Comparison of ENCODE assay signal across 25 cellular contexts in the genomic region with DNA sequence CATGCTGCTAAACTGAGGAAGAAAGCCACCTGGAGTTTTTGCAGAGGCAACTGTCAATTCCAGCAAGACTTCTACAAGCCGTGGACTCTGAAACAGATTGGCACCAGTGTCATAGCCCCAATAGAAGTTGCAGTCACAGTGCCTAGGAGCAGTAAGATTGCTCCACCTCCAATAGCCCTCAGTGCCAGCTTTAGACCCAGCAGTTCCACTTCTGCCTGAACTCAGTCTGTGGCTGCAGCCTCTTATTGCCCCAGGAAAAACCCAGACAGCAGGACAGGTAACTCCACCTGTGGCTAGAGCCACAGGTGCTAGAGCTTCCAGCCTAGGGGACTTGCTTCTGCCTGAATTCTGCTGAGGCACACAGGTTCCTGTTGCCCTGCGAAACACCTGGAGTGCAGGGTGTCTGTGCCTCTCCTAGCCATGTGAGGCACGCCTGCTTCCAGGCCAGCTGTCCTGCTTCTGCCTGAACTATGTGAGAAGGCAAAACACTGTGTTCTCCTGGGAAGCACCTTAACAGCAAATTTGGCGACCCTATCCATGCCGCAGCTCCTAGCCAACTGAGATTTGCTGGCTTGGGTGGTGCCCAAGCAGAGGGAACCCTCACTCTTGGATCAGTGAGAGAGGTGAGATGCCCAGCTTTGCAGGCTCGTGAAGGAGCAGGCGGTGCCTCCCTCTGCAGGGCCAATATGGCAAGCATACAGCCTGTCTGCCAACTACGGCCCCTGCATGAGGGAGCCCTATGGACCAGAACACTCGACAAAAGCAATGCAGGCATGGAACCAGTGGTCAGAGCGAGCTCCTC.
A peak's percentile ranks its signal among the peaks of the same experiment; 100 is the strongest.
DNase-seq lines count a peak whose midpoint lies in the region; ATAC-seq, FAIRE-seq and TF ChIP-seq lines count a peak whose summit lies in the region.
"Had no signal": no experiment of that assay in that cellular context is flagged by ENCODE, and none has a peak within 500 bp of the region (broad histone marks: within the 10 kb centered on the region; RNA-seq: fewer than 3 reads in every experiment).

No MANE protein-coding gene starts in this region.

- POLR2A ChIA-PET in WTC11 (lab: Charles Lee): no interaction called here

- H3K79me2 ChIP-seq in GM23338 (replicated peaks; ENCODE audit: insufficient read depth): no peaks in the 10 kb centered on the region
- no peaks in the 10 kb centered on the region for H3K79me2 ChIP-seq in osteoblast (ENCODE audit: insufficient read depth, low read length)

- H2AFZ ChIP-seq in GM23338 (peak overlapping the region; percentile 96), osteoblast (ENCODE audit: low read length) (no peak overlapping the region)
- H2AFZ ChIP-seq: GM23248 had no signal

- no peak for TF ChIP-seq CTCF in GM23338 (conservative IDR thresholded peaks at IDR 0.05; ENCODE audit: low read depth in 2 of 2)
- no peak for TF ChIP-seq CTCF in WTC11 (IDR thresholded peaks at IDR 0.05)
- TF ChIP-seq CTCF in left ventricle myocardium inferior (IDR thresholded peaks at IDR 0.05; ENCODE audit: borderline replicate concordance): no peak
- TF ChIP-seq CTCF in osteoblast (IDR thresholded peaks at IDR 0.05; ENCODE audit: extremely low read depth, low read depth, low read length): no peak

- DNase-seq in GM23338 (ENCODE audit: low spot score) (no peak), WTC11 (ENCODE audit: low spot score) (no peak), left ventricle myocardium inferior (no peak), osteoblast (ENCODE audit: insufficient read length, low spot score, missing footprints) (peak; percentile 23), frontal cortex (ENCODE audit: low spot score in 2 of 2) (no peak), COLO668 (lab: John Stamatoyannopoulos, UW; ENCODE audit: unreplicated experiment) (no peak), T-helper 1 cell (no peak)
- DNase-seq: BE2C; Caco-2; CD4-positive, CD25-positive, alpha-beta regulatory T cell; DMS 273 treated with DMSO at 0.1 percent for 48 hours; DMS79 treated with DMSO at 0.1 percent for 48 hours; GM23248; HCEC 1CT; IMR-90; NCI-H1092 treated with DMSO at 0.1 percent for 48 hours; NCI-H1436 treated with DMSO at 0.1 percent for 48 hours; NCI-H1930; NCI-H526 treated with DMSO at 0.1 percent for 48 hours; OCI-M1; SIG-M5; SK-N-SH had no signal

- H3K4me2 ChIP-seq in GM23338: no peak overlapping the region
- no peak overlapping the region for H3K4me2 ChIP-seq in osteoblast (ENCODE audit: insufficient read depth, low read length)
- H3K4me2 ChIP-seq: A549, KMS-11, SK-N-SH had no signal

- H3K9me3 Mint-ChIP-seq in GM23338 (peaks cover 7% of the 10 kb centered on the region; the same call in 1 of the 3 replicates), WTC11 (peaks cover 21% of the 10 kb centered on the region)

- H3K27me3 Mint-ChIP-seq in GM23338 (ENCODE audit: insufficient read depth, low read depth, poor library complexity): no peaks in the 10 kb centered on the region
- no peaks in the 10 kb centered on the region for H3K27me3 Mint-ChIP-seq in WTC11 (ENCODE audit: low read depth)
- H3K27me3 Mint-ChIP-seq: CD4-positive, CD25-positive, alpha-beta regulatory T cell had no signal

- H3F3A ChIP-seq in GM23338 (replicated peaks; ENCODE audit: low read depth): no peaks in the 10 kb centered on the region

- H3K27ac ChIP-seq in GM23338 (ENCODE audit: low read depth): no peak overlapping the region
- H3K27ac ChIP-seq in left ventricle myocardium inferior (replicated peaks): peak overlapping the region; percentile 58
- H3K27ac ChIP-seq in osteoblast (ENCODE audit: low read depth, low read length): no peak overlapping the region
- H3K27ac ChIP-seq: A549, GM23248, KMS-11 had no signal

- ATAC-seq in GM23338: peak; percentile 39; the same call in 1 of the 3 replicates
- ATAC-seq in WTC11: peak; percentile 71
- ATAC-seq: A549 had no signal

- no peaks in the 10 kb centered on the region for H3K27me3 ChIP-seq in GM23338 (ENCODE audit: insufficient read depth)
- no peaks in the 10 kb centered on the region for H3K27me3 ChIP-seq in left ventricle myocardium inferior (ENCODE audit: low read depth)
- no peaks in the 10 kb centered on the region for H3K27me3 ChIP-seq in osteoblast (ENCODE audit: insufficient read depth, low read length)
- H3K27me3 ChIP-seq: BE2C had no signal

- no peaks in the 10 kb centered on the region for H3K36me3 ChIP-seq in GM23338 (ENCODE audit: insufficient read depth)
- no peaks in the 10 kb centered on the region for H3K36me3 ChIP-seq in left ventricle myocardium inferior
- no peaks in the 10 kb centered on the region for H3K36me3 ChIP-seq in osteoblast (ENCODE audit: insufficient read depth, low read length)
- H3K36me3 ChIP-seq: BE2C had no signal

- H3K27ac Mint-ChIP-seq in GM23338 (no peak overlapping the region), WTC11 (no peak overlapping the region)
- H3K27ac Mint-ChIP-seq: CD4-positive, CD25-positive, alpha-beta regulatory T cell had no signal

- H3K4me3 ChIP-seq in GM23338 (no peak overlapping the region), left ventricle myocardium inferior (peak overlapping the region; percentile 45), osteoblast (ENCODE audit: insufficient read depth, low read length) (no peak overlapping the region)
- H3K4me3 ChIP-seq: A549, GM23248 had no signal

- CTCF ChIA-PET in WTC11 (lab: Charles Lee): interaction anchor here (1.3 kb wide), 1 partner anchor 606 kb away, joined by 3 read pairs; no protein-coding TSS in a partner anchor

- H3K9me3 ChIP-seq in left ventricle myocardium inferior (replicated peaks): peaks cover 6% of the 10 kb centered on the region
- H3K9me3 ChIP-seq in osteoblast (ENCODE audit: low read depth, low read length): peaks cover 3% of the 10 kb centered on the region
- H3K9me3 ChIP-seq: A549, BE2C, Caco-2, SK-N-SH had no signal

- intact Hi-C loops in left ventricle myocardium inferior (cut with micrococcal nuclease): no loop called here

- no peak overlapping the region for H3K4me3 Mint-ChIP-seq in GM23338
- no peak overlapping the region for H3K4me3 Mint-ChIP-seq in WTC11
- H3K4me3 Mint-ChIP-seq: CD4-positive, CD25-positive, alpha-beta regulatory T cell had no signal

- H3K4me1 ChIP-seq in GM23338 (ENCODE audit: insufficient read depth) (no peaks in the 10 kb centered on the region), left ventricle myocardium inferior (peaks cover 34% of the 10 kb centered on the region), osteoblast (ENCODE audit: insufficient read depth, low read length) (no peaks in the 10 kb centered on the region)
- H3K4me1 ChIP-seq: A549, Caco-2 had no signal

- H3K4me1 Mint-ChIP-seq in GM23338 (no peaks in the 10 kb centered on the region; the same call in 2 of the 3 replicates), WTC11 (no peaks in the 10 kb centered on the region)

- H3K36me3 Mint-ChIP-seq in GM23338 (ENCODE audit: low read depth): no peaks in the 10 kb centered on the region
- H3K36me3 Mint-ChIP-seq in WTC11: no peaks in the 10 kb centered on the region
- H3K36me3 Mint-ChIP-seq: CD4-positive, CD25-positive, alpha-beta regulatory T cell had no signal

- no peaks in the 10 kb centered on the region; the same call in 1 of the 2 replicates for H3K9me2 ChIP-seq in GM23338 (ENCODE audit: insufficient read depth)
- H3K9me2 ChIP-seq: SK-N-SH had no signal

- FAIRE-seq in frontal cortex (lab: Jason Lieb, UNC): no peak
- FAIRE-seq: A549, GM12891 had no signal

- no peaks in the 10 kb centered on the region for H4K20me1 ChIP-seq in GM23338 (replicated peaks; ENCODE audit: insufficient read depth)
- H4K20me1 ChIP-seq in osteoblast (ENCODE audit: insufficient read depth, low read length): no peaks in the 10 kb centered on the region

TF ChIP-seq in GM23338, 12 proteins besides CTCF, POLR2A, EP300 and RAD21 (continues in another document):
- no peak for TF ChIP-seq EZH2 (IDR thresholded peaks at IDR 0.05; ENCODE audit: low read depth, unreplicated experiment)
- no peak for TF ChIP-seq STAT1 (IDR thresholded peaks at IDR 0.05; ENCODE audit: unreplicated experiment)
- no peak for TF ChIP-seq CREB1 (CRISPR knock-in tag; IDR thresholded peaks at IDR 0.05; ENCODE audit: low read depth)

TF ChIP-seq in WTC11, 78 proteins besides CTCF, POLR2A, EP300 and RAD21:
- no peak for TF ChIP-seq EMX1 (CRISPR knock-in tag; IDR thresholded peaks at IDR 0.05)
- TF ChIP-seq, protein P1, sequence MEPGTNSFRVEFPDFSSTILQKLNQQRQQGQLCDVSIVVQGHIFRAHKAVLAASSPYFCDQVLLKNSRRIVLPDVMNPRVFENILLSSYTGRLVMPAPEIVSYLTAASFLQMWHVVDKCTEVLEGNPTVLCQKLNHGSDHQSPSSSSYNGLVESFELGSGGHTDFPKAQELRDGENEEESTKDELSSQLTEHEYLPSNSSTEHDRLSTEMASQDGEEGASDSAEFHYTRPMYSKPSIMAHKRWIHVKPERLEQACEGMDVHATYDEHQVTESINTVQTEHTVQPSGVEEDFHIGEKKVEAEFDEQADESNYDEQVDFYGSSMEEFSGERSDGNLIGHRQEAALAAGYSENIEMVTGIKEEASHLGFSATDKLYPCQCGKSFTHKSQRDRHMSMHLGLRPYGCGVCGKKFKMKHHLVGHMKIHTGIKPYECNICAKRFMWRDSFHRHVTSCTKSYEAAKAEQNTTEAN (CRISPR knock-in tag; IDR thresholded peaks at IDR 0.05): no peak
